Comparison of ENCODE assay signal across 19 cellular contexts in the genomic region with DNA sequence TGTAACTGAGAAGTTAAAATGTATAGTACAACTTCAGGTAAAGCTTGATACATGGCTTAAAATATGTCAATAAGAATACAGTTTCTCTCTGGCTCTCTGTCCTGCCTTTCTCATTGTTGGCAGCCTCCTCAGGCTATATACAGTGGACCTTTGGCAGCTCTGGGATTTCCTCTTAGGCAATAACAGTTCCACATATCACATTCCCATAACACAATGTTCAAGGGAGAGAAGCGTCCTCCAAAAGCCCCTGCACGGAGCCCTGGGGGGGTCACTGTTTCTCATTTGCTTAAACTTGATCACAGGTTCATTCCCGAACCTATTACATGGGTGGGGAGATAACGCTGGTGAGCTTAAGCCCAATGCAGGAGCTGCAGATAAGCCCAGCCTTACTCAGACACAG. TPM values are rescaled to one million over a fixed set of nuclear protein-coding genes. Genes with fewer than 3 reads are reported as not detected.
"Had no signal": no experiment of that assay in that cellular context is flagged by ENCODE, and none has a peak within 500 bp of the region (broad histone marks: within the 10 kb centered on the region; RNA-seq: fewer than 3 reads in every experiment).

No MANE protein-coding gene starts in this region.

- H3K4me1 ChIP-seq: colonic mucosa, left lung, parathyroid adenoma, SJSA1 had no signal

- H3K4me3 Mint-ChIP-seq: activated CD4-positive, alpha-beta memory T cell treated with anti-CD3 and anti-CD28 coated beads, Interleukin-2, amount 10 ng/mL, durations not matched to agents 7 days and 5 days; activated CD4-positive, alpha-beta T cell treated with anti-CD3 and anti-CD28 coated beads for 36 hours; activated naive CD8-positive, alpha-beta T cell treated with anti-CD3 and anti-CD28 coated beads, Interleukin-2, amount 10 ng/mL, durations not matched to agents 7 days and 5 days; naive thymus-derived CD4-positive, alpha-beta T cell; T-helper 2 cell treated with Interferon-gamma antibody and Interleukin-4, amounts not matched to agents 5 μg/mL and 100 μg/mL, for 36 hours had no signal

- H3K4me3 ChIP-seq: colonic mucosa, left lung, SJSA1 had no signal

- DNase-seq: activated CD4-positive, alpha-beta memory T cell treated with anti-CD3 and anti-CD28 coated beads, Interleukin-2, amount 10 ng/mL, durations not matched to agents 7 days and 5 days; activated CD4-positive, alpha-beta T cell treated with anti-CD3 and anti-CD28 coated beads for 36 hours; activated gamma-delta T cell treated with Interleukin-2 at 50 U/mL for 16 hours; activated naive CD8-positive, alpha-beta T cell treated with anti-CD3 and anti-CD28 coated beads, Interleukin-2, amount 10 ng/mL, durations not matched to agents 7 days and 5 days; activated T-cell treated with anti-CD3 and anti-CD28 coated beads, Interleukin-2, amount 50 U/mL, for 48 hours; colonic mucosa; left lung; naive thymus-derived CD4-positive, alpha-beta T cell; right cardiac atrium; stimulated activated CD4-positive, alpha-beta T cell treated with anti-CD3 and anti-CD28 coated beads, Interleukin-2, amount 100 ng/mL, for 48 hours; stimulated activated naive CD4-positive, alpha-beta T cell treated with Interleukin-2 at 50 U/mL for 16 hours; SW 1271; trophoblast cell had no signal

- H3K9me3 ChIP-seq: colonic mucosa, left lung, SJSA1 had no signal

- H3K9ac ChIP-seq: parathyroid adenoma had no signal

- H3K27me3 Mint-ChIP-seq: activated CD4-positive, alpha-beta memory T cell treated with anti-CD3 and anti-CD28 coated beads, Interleukin-2, amount 10 ng/mL, durations not matched to agents 7 days and 5 days; activated CD4-positive, alpha-beta T cell treated with anti-CD3 and anti-CD28 coated beads for 36 hours; activated naive CD8-positive, alpha-beta T cell treated with anti-CD3 and anti-CD28 coated beads, Interleukin-2, amount 10 ng/mL, durations not matched to agents 7 days and 5 days; naive thymus-derived CD4-positive, alpha-beta T cell had no signal

- H2AFZ ChIP-seq: parathyroid adenoma had no signal

- H3K36me3 Mint-ChIP-seq: activated naive CD8-positive, alpha-beta T cell treated with anti-CD3 and anti-CD28 coated beads, Interleukin-2, amount 10 ng/mL, durations not matched to agents 7 days and 5 days; naive thymus-derived CD4-positive, alpha-beta T cell had no signal

- H3K27ac ChIP-seq: colonic mucosa, left lung, parathyroid adenoma, SJSA1, VCaP had no signal

- H3K27ac Mint-ChIP-seq: activated CD4-positive, alpha-beta memory T cell treated with anti-CD3 and anti-CD28 coated beads, Interleukin-2, amount 10 ng/mL, durations not matched to agents 7 days and 5 days; activated CD4-positive, alpha-beta T cell treated with anti-CD3 and anti-CD28 coated beads for 36 hours; activated naive CD8-positive, alpha-beta T cell treated with anti-CD3 and anti-CD28 coated beads, Interleukin-2, amount 10 ng/mL, durations not matched to agents 7 days and 5 days; naive thymus-derived CD4-positive, alpha-beta T cell; T-helper 2 cell treated with Interferon-gamma antibody and Interleukin-4, amounts not matched to agents 5 μg/mL and 100 μg/mL, for 36 hours had no signal

- FAIRE-seq: astrocyte, endothelial cell of umbilical vein had no signal

- H3K4me1 Mint-ChIP-seq: activated CD4-positive, alpha-beta memory T cell treated with anti-CD3 and anti-CD28 coated beads, Interleukin-2, amount 10 ng/mL, durations not matched to agents 7 days and 5 days; activated CD4-positive, alpha-beta T cell treated with anti-CD3 and anti-CD28 coated beads for 36 hours; activated naive CD8-positive, alpha-beta T cell treated with anti-CD3 and anti-CD28 coated beads, Interleukin-2, amount 10 ng/mL, durations not matched to agents 7 days and 5 days; naive thymus-derived CD4-positive, alpha-beta T cell had no signal

- ATAC-seq: activated CD4-positive, alpha-beta T cell treated with anti-CD3 and anti-CD28 coated beads for 36 hours; left lung; naive thymus-derived CD4-positive, alpha-beta T cell; right cardiac atrium had no signal

- H3K36me3 ChIP-seq: colonic mucosa, left lung, SJSA1 had no signal

- H3K27me3 ChIP-seq: colonic mucosa, left lung, SJSA1 had no signal

RNA-seq across cellular contexts. Expression of gene FLRT3, which starts 4.4 kb away (rescaled TPM):
- total RNA-seq: activated CD4-positive, alpha-beta memory T cell treated with anti-CD3 and anti-CD28 coated beads, Interleukin-2, amount 10 ng/mL, durations not matched to agents 7 days and 5 days; activated CD4-positive, alpha-beta T cell treated with anti-CD3 and anti-CD28 coated beads for 36 hours; activated naive CD8-positive, alpha-beta T cell treated with anti-CD3 and anti-CD28 coated beads, Interleukin-2, amount 10 ng/mL, durations not matched to agents 7 days and 5 days; naive thymus-derived CD4-positive, alpha-beta T cell had no signal
- polyA plus RNA-seq: naive thymus-derived CD4-positive, alpha-beta T cell had no signal
